ENCODE assay signal across 1 cellular context in the genomic region with DNA sequence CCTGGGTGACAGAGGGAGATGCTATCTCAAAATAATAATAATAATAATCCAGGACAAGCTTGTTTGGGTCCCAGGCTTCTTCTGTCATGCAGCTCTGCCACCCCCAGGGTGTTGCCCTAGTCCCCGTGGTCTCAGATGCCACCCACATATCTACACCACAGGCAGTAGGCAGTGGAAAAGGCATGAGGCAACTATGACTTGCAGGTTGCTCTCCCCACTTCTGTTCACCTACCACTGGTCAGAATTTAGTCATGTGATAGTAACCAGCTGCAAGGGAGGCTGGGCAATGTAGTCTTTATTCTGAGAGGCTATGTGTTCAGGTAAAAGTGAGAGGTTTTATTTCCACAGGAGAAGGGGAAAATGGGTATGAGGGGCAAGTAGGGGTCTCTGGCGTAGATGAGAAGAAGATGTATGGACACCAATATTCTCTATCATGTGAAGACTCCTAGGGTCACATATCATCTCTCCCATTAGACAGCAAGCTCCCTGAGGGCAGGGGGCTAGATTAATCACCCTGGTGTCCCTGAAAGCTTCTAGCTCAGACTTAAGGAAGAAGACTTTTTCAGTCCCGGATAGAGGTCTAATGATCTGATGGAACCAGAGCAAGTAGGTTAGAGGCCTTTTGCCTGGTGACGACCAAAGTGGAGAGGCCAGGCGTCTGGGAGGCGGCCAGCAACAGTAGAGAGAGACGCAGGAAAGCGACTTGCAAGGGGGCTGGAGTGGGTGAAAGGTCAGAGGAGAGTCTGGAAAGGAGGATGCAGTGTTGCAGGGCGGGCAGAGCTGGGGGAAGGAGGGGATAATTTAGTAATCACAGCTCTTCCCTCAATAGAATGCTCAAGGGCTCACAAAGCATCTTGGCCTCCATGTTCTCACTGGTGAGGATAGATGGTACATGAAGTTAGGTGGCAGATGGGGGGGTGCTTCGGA.
TF ChIP-seq lines count a peak whose summit lies in the region.

No MANE protein-coding gene starts in this region.

TF ChIP-seq in H1, 55 proteins besides CTCF, POLR2A, EP300 and RAD21:
- TF ChIP-seq NANOG (IDR thresholded peaks at IDR 0.05; ENCODE audit: insufficient read depth, low read depth, low read length, poor library complexity, severe bottlenecking) = no peak
- TF ChIP-seq SP4 (IDR thresholded peaks at IDR 0.05; ENCODE audit: low read length) = no peak
- no peak for TF ChIP-seq HDAC6 (IDR thresholded peaks at IDR 0.05; ENCODE audit: low read depth, low read length)
- no peak for TF ChIP-seq SUZ12 (IDR thresholded peaks at IDR 0.05; ENCODE audit: low read length)
- no peak for TF ChIP-seq YY1 (IDR thresholded peaks at IDR 0.05; ENCODE audit: low read depth, low read length)
- TF ChIP-seq JUND (IDR thresholded peaks at IDR 0.05; ENCODE audit: low read length) = no peak
- TF ChIP-seq SIN3A (conservative IDR thresholded peaks at IDR 0.05 in 1 of 2, IDR thresholded peaks at IDR 0.05 in 1 of 2; ENCODE audit: low read depth in 1 of 2, low read length in 2 of 2) = no peak
- TF ChIP-seq CHD2 (IDR thresholded peaks at IDR 0.05; ENCODE audit: low read length) = no peak
- no peak for TF ChIP-seq POLR2AphosphoS5 (IDR thresholded peaks at IDR 0.05; ENCODE audit: low read depth, low read length)
- TF ChIP-seq GABPA (IDR thresholded peaks at IDR 0.05; ENCODE audit: borderline replicate concordance, insufficient read depth, low read length) = no peak
- 0 out of 2 replicates have a peak, but pooled peaks have one; percentile 26 for TF ChIP-seq MAFK (IDR thresholded peaks at IDR 0.05; ENCODE audit: low read depth, low read length)
- peak; percentile 10; the same call in 1 of the 2 replicates for TF ChIP-seq CEBPB (IDR thresholded peaks at IDR 0.05; ENCODE audit: low read depth, low read length)
- no peak for TF ChIP-seq TEAD4 (IDR thresholded peaks at IDR 0.05; ENCODE audit: low read depth, low read length)
- TF ChIP-seq KDM1A (IDR thresholded peaks at IDR 0.05; ENCODE audit: borderline replicate concordance, low read length) = no peak
- TF ChIP-seq, protein P1, sequence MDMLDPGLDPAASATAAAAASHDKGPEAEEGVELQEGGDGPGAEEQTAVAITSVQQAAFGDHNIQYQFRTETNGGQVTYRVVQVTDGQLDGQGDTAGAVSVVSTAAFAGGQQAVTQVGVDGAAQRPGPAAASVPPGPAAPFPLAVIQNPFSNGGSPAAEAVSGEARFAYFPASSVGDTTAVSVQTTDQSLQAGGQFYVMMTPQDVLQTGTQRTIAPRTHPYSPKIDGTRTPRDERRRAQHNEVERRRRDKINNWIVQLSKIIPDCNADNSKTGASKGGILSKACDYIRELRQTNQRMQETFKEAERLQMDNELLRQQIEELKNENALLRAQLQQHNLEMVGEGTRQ (IDR thresholded peaks at IDR 0.05; ENCODE audit: low read length) = peak; percentile 81
- no peak for TF ChIP-seq TAF7 (optimal IDR thresholded peaks at IDR 0.05; ENCODE audit: borderline replicate concordance, low read depth, low read length)
- TF ChIP-seq HDAC2 (IDR thresholded peaks at IDR 0.05; ENCODE audit: borderline replicate concordance in 1 of 2, low read depth in 2 of 2, low read length in 2 of 2) = no peak
- TF ChIP-seq, protein P2, sequence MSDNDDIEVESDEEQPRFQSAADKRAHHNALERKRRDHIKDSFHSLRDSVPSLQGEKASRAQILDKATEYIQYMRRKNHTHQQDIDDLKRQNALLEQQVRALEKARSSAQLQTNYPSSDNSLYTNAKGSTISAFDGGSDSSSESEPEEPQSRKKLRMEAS (IDR thresholded peaks at IDR 0.05) = 0 out of 2 replicates have a peak, but pooled peaks have one; percentile 17
- no peak for TF ChIP-seq SIRT6 (IDR thresholded peaks at IDR 0.05; ENCODE audit: low read length)
- TF ChIP-seq ATF3 (IDR thresholded peaks at IDR 0.05; ENCODE audit: insufficient read depth, low read depth, low read length) = peak; percentile 60; the same call in 1 of the 2 replicates
- TF ChIP-seq SRF (IDR thresholded peaks at IDR 0.05; ENCODE audit: low read depth, low read length) = no peak
- TF ChIP-seq RBBP5 (IDR thresholded peaks at IDR 0.05; ENCODE audit: borderline replicate concordance, low read depth, low read length) = no peak
- no peak for TF ChIP-seq POU5F1 (IDR thresholded peaks at IDR 0.05; ENCODE audit: low read depth, low read length)
- no peak for TF ChIP-seq ATF2 (IDR thresholded peaks at IDR 0.05; ENCODE audit: low read length)
- TF ChIP-seq SIX5 (IDR thresholded peaks at IDR 0.05; ENCODE audit: low read depth, low read length) = peak; percentile 75
- TF ChIP-seq KDM4A (IDR thresholded peaks at IDR 0.05; ENCODE audit: low read depth, low read length, severe bottlenecking) = no peak
- no peak for TF ChIP-seq BACH1 (IDR thresholded peaks at IDR 0.05; ENCODE audit: low read length)
- no peak for TF ChIP-seq GTF2F1 (IDR thresholded peaks at IDR 0.05; ENCODE audit: borderline replicate concordance, low read depth, low read length)
- TF ChIP-seq CBX8 (IDR thresholded peaks at IDR 0.05; ENCODE audit: borderline replicate concordance, low read depth, low read length) = no peak
- TF ChIP-seq SAP30 (IDR thresholded peaks at IDR 0.05; ENCODE audit: insufficient read depth, insufficient replicate concordance, low read length) = no peak
- TF ChIP-seq, protein P3, sequence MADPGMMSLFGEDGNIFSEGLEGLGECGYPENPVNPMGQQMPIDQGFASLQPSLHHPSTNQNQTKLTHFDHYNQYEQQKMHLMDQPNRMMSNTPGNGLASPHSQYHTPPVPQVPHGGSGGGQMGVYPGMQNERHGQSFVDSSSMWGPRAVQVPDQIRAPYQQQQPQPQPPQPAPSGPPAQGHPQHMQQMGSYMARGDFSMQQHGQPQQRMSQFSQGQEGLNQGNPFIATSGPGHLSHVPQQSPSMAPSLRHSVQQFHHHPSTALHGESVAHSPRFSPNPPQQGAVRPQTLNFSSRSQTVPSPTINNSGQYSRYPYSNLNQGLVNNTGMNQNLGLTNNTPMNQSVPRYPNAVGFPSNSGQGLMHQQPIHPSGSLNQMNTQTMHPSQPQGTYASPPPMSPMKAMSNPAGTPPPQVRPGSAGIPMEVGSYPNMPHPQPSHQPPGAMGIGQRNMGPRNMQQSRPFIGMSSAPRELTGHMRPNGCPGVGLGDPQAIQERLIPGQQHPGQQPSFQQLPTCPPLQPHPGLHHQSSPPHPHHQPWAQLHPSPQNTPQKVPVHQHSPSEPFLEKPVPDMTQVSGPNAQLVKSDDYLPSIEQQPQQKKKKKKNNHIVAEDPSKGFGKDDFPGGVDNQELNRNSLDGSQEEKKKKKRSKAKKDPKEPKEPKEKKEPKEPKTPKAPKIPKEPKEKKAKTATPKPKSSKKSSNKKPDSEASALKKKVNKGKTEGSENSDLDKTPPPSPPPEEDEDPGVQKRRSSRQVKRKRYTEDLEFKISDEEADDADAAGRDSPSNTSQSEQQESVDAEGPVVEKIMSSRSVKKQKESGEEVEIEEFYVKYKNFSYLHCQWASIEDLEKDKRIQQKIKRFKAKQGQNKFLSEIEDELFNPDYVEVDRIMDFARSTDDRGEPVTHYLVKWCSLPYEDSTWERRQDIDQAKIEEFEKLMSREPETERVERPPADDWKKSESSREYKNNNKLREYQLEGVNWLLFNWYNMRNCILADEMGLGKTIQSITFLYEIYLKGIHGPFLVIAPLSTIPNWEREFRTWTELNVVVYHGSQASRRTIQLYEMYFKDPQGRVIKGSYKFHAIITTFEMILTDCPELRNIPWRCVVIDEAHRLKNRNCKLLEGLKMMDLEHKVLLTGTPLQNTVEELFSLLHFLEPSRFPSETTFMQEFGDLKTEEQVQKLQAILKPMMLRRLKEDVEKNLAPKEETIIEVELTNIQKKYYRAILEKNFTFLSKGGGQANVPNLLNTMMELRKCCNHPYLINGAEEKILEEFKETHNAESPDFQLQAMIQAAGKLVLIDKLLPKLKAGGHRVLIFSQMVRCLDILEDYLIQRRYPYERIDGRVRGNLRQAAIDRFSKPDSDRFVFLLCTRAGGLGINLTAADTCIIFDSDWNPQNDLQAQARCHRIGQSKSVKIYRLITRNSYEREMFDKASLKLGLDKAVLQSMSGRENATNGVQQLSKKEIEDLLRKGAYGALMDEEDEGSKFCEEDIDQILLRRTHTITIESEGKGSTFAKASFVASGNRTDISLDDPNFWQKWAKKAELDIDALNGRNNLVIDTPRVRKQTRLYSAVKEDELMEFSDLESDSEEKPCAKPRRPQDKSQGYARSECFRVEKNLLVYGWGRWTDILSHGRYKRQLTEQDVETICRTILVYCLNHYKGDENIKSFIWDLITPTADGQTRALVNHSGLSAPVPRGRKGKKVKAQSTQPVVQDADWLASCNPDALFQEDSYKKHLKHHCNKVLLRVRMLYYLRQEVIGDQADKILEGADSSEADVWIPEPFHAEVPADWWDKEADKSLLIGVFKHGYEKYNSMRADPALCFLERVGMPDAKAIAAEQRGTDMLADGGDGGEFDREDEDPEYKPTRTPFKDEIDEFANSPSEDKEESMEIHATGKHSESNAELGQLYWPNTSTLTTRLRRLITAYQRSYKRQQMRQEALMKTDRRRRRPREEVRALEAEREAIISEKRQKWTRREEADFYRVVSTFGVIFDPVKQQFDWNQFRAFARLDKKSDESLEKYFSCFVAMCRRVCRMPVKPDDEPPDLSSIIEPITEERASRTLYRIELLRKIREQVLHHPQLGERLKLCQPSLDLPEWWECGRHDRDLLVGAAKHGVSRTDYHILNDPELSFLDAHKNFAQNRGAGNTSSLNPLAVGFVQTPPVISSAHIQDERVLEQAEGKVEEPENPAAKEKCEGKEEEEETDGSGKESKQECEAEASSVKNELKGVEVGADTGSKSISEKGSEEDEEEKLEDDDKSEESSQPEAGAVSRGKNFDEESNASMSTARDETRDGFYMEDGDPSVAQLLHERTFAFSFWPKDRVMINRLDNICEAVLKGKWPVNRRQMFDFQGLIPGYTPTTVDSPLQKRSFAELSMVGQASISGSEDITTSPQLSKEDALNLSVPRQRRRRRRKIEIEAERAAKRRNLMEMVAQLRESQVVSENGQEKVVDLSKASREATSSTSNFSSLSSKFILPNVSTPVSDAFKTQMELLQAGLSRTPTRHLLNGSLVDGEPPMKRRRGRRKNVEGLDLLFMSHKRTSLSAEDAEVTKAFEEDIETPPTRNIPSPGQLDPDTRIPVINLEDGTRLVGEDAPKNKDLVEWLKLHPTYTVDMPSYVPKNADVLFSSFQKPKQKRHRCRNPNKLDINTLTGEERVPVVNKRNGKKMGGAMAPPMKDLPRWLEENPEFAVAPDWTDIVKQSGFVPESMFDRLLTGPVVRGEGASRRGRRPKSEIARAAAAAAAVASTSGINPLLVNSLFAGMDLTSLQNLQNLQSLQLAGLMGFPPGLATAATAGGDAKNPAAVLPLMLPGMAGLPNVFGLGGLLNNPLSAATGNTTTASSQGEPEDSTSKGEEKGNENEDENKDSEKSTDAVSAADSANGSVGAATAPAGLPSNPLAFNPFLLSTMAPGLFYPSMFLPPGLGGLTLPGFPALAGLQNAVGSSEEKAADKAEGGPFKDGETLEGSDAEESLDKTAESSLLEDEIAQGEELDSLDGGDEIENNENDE (IDR thresholded peaks at IDR 0.05; ENCODE audit: insufficient replicate concordance, low read length) = no peak
- no peak for TF ChIP-seq TCF12 (IDR thresholded peaks at IDR 0.05; ENCODE audit: low read depth, low read length)
- no peak for TF ChIP-seq RXRA (IDR thresholded peaks at IDR 0.05; ENCODE audit: insufficient read depth, low read depth, low read length)
- no peak for TF ChIP-seq RNF2 (IDR thresholded peaks at IDR 0.05; ENCODE audit: borderline replicate concordance, low read depth, low read length, missing control alignments, poor library complexity, severe bottlenecking)
- TF ChIP-seq TAF1 (IDR thresholded peaks at IDR 0.05; ENCODE audit: low read depth, low read length) = no peak
- no peak for TF ChIP-seq E2F6 (IDR thresholded peaks at IDR 0.05)
